Comparison of ENCODE assay signal across 12 cellular contexts in the genomic region with DNA sequence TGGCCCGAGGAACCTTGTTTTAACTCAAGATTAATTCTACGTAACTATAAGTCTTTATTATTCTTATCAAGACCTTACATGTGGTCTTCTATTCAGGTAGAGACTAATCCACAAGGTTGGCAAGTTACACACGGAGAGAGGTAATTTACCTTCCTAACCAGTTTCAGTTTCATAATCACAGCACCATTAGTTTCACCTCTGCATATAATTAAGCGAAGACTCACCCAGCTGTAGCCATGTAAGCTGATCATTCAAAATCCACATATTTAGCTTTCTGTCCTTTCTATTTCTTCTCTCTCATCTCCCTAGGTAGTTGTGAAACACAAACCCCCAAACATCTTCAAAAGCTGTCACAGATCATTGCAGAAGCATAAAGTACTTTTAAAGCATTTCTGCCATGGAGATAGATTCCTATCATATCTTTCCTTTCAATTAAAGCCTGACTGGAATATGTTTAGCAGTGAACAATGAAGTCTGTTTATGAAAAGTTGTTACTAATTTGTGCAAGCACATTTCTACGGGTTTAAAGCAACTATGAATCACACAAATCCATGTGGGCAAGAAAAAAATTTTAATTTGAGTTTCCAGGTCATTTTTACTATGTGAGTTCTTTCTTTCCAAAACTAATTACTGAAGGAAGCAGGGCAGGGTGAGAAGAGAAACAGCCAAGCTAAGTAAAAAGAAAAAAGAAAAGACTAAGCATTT.
DNase-seq lines count a peak whose midpoint lies in the region; ATAC-seq and TF ChIP-seq lines count a peak whose summit lies in the region.
"Had no signal": no experiment of that assay in that cellular context is flagged by ENCODE, and none has a peak within 500 bp of the region (broad histone marks: within the 10 kb centered on the region; RNA-seq: fewer than 3 reads in every experiment).

No MANE protein-coding gene starts in this region.

- no peaks in the 10 kb centered on the region for H3K9me3 ChIP-seq in endocrine pancreas (ENCODE audit: control insufficient read depth, low read length)
- H3K9me3 ChIP-seq: SK-N-SH had no signal

- peak overlapping the region; percentile 41 for H3K9ac ChIP-seq in endocrine pancreas (ENCODE audit: control insufficient read depth, insufficient read depth, low read length)
- H3K9ac ChIP-seq: SK-N-SH had no signal

- POLR2A ChIA-PET in HEK293T (lab: Yijun Ruan, JAX) = no interaction called here

- ATAC-seq in GM18868 (IDR thresholded peaks at IDR 0.05; ENCODE audit: unreplicated experiment) = peak; percentile 99
- ATAC-seq in HG03342 (IDR thresholded peaks at IDR 0.05; ENCODE audit: unreplicated experiment) = peak; percentile 57
- ATAC-seq in HG03095 (IDR thresholded peaks at IDR 0.05; ENCODE audit: unreplicated experiment) = no peak
- no peak for ATAC-seq in left ventricle myocardium superior
- ATAC-seq: stimulated activated naive CD8-positive, alpha-beta T cell treated with anti-CD3 and anti-CD28 coated beads, Interleukin-15, Interleukin-2, amounts not matched to agents 100 U/mL and 50 U/mL, for 24 hours had no signal

- peak; percentile 84 for DNase-seq in renal cortical epithelial cell (ENCODE audit: low read depth)
- DNase-seq in OCI-M2 (lab: John Stamatoyannopoulos, UW; ENCODE audit: unreplicated experiment) = no peak
- DNase-seq in left ventricle myocardium superior = no peak
- DNase-seq in HEK293T (ENCODE audit: extremely low spot score) = no peak
- DNase-seq: activated CD4-positive, alpha-beta T cell treated with anti-CD3 and anti-CD28 coated beads, Interleukin-2, amount 10 ng/mL, durations not matched to agents 24 days and 14 days; activated naive CD8-positive, alpha-beta T cell treated with anti-CD3 and anti-CD28 coated beads for 36 hours; SK-N-SH; stimulated activated naive CD8-positive, alpha-beta T cell treated with anti-CD3 and anti-CD28 coated beads, Interleukin-15, Interleukin-2, amounts not matched to agents 100 U/mL and 50 U/mL, for 24 hours had no signal

- no peaks in the 10 kb centered on the region for H3K27me3 ChIP-seq in endocrine pancreas (ENCODE audit: control insufficient read depth, insufficient read depth, low read length)

- H3K4me1 ChIP-seq in endocrine pancreas (ENCODE audit: control insufficient read depth, insufficient read depth, low read length) = peaks cover 3% of the 10 kb centered on the region

- no peaks in the 10 kb centered on the region for H3K36me3 ChIP-seq in endocrine pancreas (ENCODE audit: control insufficient read depth, insufficient read depth, low read length)

- intact Hi-C loops in left ventricle myocardium superior (cut with micrococcal nuclease) = no loop called here

- H3K4me3 ChIP-seq in endocrine pancreas (ENCODE audit: control insufficient read depth, insufficient read depth, low read length) = peak overlapping the region; percentile 68

- CTCF ChIA-PET in HEK293T (lab: Yijun Ruan, JAX) = no interaction called here

TF ChIP-seq in HEK293T, 16 proteins besides CTCF, POLR2A, EP300 and RAD21:
- TF ChIP-seq ARNT (IDR thresholded peaks at IDR 0.05) = no peak
- TF ChIP-seq ELF4 (IDR thresholded peaks at IDR 0.05) = no peak
- TF ChIP-seq NFRKB (IDR thresholded peaks at IDR 0.05) = no peak
- TF ChIP-seq L3MBTL2 (conservative IDR thresholded peaks at IDR 0.05) = no peak
- TF ChIP-seq HDGF (IDR thresholded peaks at IDR 0.05; ENCODE audit: borderline replicate concordance) = no peak
- no peak for TF ChIP-seq SP1 (IDR thresholded peaks at IDR 0.05)
- TF ChIP-seq BHLHE40 (IDR thresholded peaks at IDR 0.05; ENCODE audit: borderline replicate concordance) = no peak
- no peak for TF ChIP-seq LEF1 (IDR thresholded peaks at IDR 0.05; ENCODE audit: borderline replicate concordance)
- TF ChIP-seq ZNF384 (IDR thresholded peaks at IDR 0.05) = no peak
- TF ChIP-seq FOXM1 (IDR thresholded peaks at IDR 0.05; ENCODE audit: borderline replicate concordance) = no peak

Comparison
In these comparisons a context has a peak if more than half of its experiments do, and no peak if none do; other contexts are left out.
1. ATAC-seq: peak in GM18868 (single experiment) and HG03342 (single experiment); none in HG03095 (single experiment) and left ventricle myocardium superior (single experiment).